In the genomic region with DNA sequence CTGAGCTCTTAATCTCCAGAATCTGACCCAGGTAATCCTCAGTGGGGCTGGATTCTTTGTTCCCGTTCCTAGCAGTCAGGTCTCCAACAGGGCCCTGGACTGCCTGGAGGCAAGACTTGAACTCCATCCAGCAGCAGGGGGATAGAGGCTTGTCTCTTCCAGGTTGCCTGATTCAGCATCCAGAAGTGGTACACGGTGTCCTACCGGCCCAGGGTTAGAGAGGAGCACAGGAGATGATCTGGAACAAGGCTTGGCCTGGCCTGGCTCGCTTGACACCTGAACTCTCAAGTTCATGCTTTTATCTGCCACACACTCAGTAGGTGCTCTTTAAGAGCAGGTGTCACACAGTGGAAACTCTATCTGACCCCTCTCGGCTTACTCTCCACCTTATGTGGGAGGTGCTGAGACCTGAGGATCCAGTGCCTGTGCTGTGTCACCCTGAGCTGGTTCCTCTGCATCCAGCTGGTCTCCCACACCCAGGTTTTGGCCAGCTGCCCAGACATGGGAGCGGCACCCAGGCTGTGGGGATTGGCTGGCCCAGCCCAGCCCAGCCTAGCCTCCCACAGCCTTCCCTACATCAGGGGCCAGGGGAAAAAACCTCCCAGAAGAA, we compare ENCODE assay signal across 10 cellular contexts. TPM values are rescaled to one million over a fixed set of nuclear protein-coding genes. Genes with fewer than 3 reads are reported as not detected.
DNase-seq lines count a peak whose midpoint lies in the region; ATAC-seq and TF ChIP-seq lines count a peak whose summit lies in the region.
"Had no signal": no experiment of that assay in that cellular context is flagged by ENCODE, and none has a peak within 500 bp of the region (broad histone marks: within the 10 kb centered on the region; RNA-seq: fewer than 3 reads in every experiment).

TSS of gene CYP4F3 (plus strand) at position 604 of the 610 bp plus-strand sequence. CDS start 519 bp downstream, outside the sequence.

- H3K9me3 Mint-ChIP-seq in stimulated activated effector memory CD8-positive, alpha-beta T cell treated with anti-CD3 and anti-CD28 coated beads, Interleukin-12 subunit alpha, Interleukin-12 subunit beta, amount 100 ng/mL, for 72 hours = no peaks in the 10 kb centered on the region

- H3K4me3 ChIP-seq in BE2C (ENCODE audit: low read depth, low read length) (no peak within 1 kb of the TSS), LNCaP clone FGC (ENCODE audit: low read depth, low read length) (no peak within 1 kb of the TSS), lung (no peak within 1 kb of the TSS)

- H3K4me1 ChIP-seq in BE2C (no peaks in the 10 kb centered on the region), lung (ENCODE audit: control insufficient read depth in 2 of 2, insufficient read depth in 2 of 2, low read length in 2 of 2) (peaks cover 0 to 7% of the 10 kb centered on the region in 2 donors)
- H3K4me1 ChIP-seq: parathyroid adenoma had no signal

- 55% methylated on average over 6 of the region's 6 CpGs for WGBS in lung, 2 donors

- no peaks in the 10 kb centered on the region for H3K36me3 Mint-ChIP-seq in stimulated activated effector memory CD8-positive, alpha-beta T cell treated with anti-CD3 and anti-CD28 coated beads, Interleukin-12 subunit alpha, Interleukin-12 subunit beta, amount 100 ng/mL, for 72 hours

- no peak for TF ChIP-seq CTCF in BE2C (IDR thresholded peaks at IDR 0.05; ENCODE audit: low read depth, low read length)
- TF ChIP-seq CTCF in LNCaP clone FGC (IDR thresholded peaks at IDR 0.05; ENCODE audit: control insufficient read depth, extremely low read depth, insufficient read depth) = no peak
- TF ChIP-seq CTCF in lung (IDR thresholded peaks at IDR 0.05; ENCODE audit: control extremely low read depth, extremely low read depth) = no peak

- peak; percentile 62 for ATAC-seq in lung (ENCODE audit: insufficient read depth, low FRiP score)
- no peak for ATAC-seq in HG03442 (IDR thresholded peaks at IDR 0.05; ENCODE audit: unreplicated experiment)
- ATAC-seq in stimulated activated effector memory CD8-positive, alpha-beta T cell treated with anti-CD3 and anti-CD28 coated beads, Interleukin-12 subunit alpha, Interleukin-12 subunit beta, amount 100 ng/mL, for 72 hours = no peak

- H3K36me3 ChIP-seq in BE2C (no peaks in the 10 kb centered on the region), lung (ENCODE audit: control insufficient read depth in 2 of 2, insufficient read depth in 2 of 2, low read length in 2 of 2) (no peaks in the 10 kb centered on the region)

- H3K4me3 Mint-ChIP-seq in stimulated activated effector memory CD8-positive, alpha-beta T cell treated with anti-CD3 and anti-CD28 coated beads, Interleukin-12 subunit alpha, Interleukin-12 subunit beta, amount 100 ng/mL, for 72 hours = no peak within 1 kb of the TSS

- no peaks in the 10 kb centered on the region for H3K9me3 ChIP-seq in BE2C
- peaks cover 0 to 2% of the 10 kb centered on the region in 2 donors for H3K9me3 ChIP-seq in lung (ENCODE audit: control insufficient read depth in 2 of 2, insufficient read depth in 1 of 2, low read length in 1 of 2)

- H3K27ac Mint-ChIP-seq in stimulated activated effector memory CD8-positive, alpha-beta T cell treated with anti-CD3 and anti-CD28 coated beads, Interleukin-12 subunit alpha, Interleukin-12 subunit beta, amount 100 ng/mL, for 72 hours = no peak within 1 kb of the TSS

- DNase-seq in BE2C (peak; percentile 57), LNCaP clone FGC (ENCODE audit: low read depth) (peak; percentile 15), lung (ENCODE audit: low spot score) (peak; percentile 65), UCSD-AML1 (lab: John Stamatoyannopoulos, UW; ENCODE audit: unreplicated experiment) (no peak), Kasumi-1 (lab: John Stamatoyannopoulos, UW) (no peak)
- DNase-seq in stimulated activated effector memory CD8-positive, alpha-beta T cell treated with anti-CD3 and anti-CD28 coated beads, Interleukin-12 subunit alpha, Interleukin-12 subunit beta, amount 100 ng/mL, for 72 hours (ENCODE audit: low spot score in 2 of 2) = no peak

- H3K4me1 Mint-ChIP-seq in stimulated activated effector memory CD8-positive, alpha-beta T cell treated with anti-CD3 and anti-CD28 coated beads, Interleukin-12 subunit alpha, Interleukin-12 subunit beta, amount 100 ng/mL, for 72 hours = peaks cover 6% of the 10 kb centered on the region

- no peaks in the 10 kb centered on the region for H3K27me3 ChIP-seq in BE2C
- H3K27me3 ChIP-seq in lung (ENCODE audit: control insufficient read depth, insufficient read depth) = no peaks in the 10 kb centered on the region

- H3K27ac ChIP-seq in angular gyrus (ENCODE audit: low read depth, low read length) = peak within 1 kb of the TSS; percentile 81
- H3K27ac ChIP-seq in lung (ENCODE audit: low read depth in 1 of 2, low read length in 1 of 2) = peak within 1 kb of the TSS in 1 of 2 donors; percentile 37
- H3K27ac ChIP-seq: parathyroid adenoma had no signal

RNA-seq across cellular contexts. Expression of gene CYP4F3, which starts in this region (rescaled TPM):
- not detected for polyA plus RNA-seq in BE2C (2012; ENCODE audit: insufficient read depth, insufficient read length, low read depth)
- total RNA-seq in lung = 1 to 10 TPM; 1.1 to 1.7 TPM
- 1 to 10 TPM in 1 of 2 donors, under 1 TPM in 1; 0.20 to 1.4 TPM for polyA plus RNA-seq in lung
- total RNA-seq: SK-MEL-5 had no signal

Comparison
In these comparisons a context has a peak if more than half of its experiments do, and no peak if none do; other contexts are left out.
1. DNase-seq: peak in BE2C (single experiment), LNCaP clone FGC (single experiment) and lung (single experiment); none in UCSD-AML1 (single experiment), Kasumi-1 (0 of 2) and stimulated activated effector memory CD8-positive, alpha-beta T cell treated with anti-CD3 and anti-CD28 coated beads, Interleukin-12 subunit alpha, Interleukin-12 subunit beta, amount 100 ng/mL, for 72 hours (0 of 2).